9 cellular contexts compared by ENCODE assay signal in the genomic region with DNA sequence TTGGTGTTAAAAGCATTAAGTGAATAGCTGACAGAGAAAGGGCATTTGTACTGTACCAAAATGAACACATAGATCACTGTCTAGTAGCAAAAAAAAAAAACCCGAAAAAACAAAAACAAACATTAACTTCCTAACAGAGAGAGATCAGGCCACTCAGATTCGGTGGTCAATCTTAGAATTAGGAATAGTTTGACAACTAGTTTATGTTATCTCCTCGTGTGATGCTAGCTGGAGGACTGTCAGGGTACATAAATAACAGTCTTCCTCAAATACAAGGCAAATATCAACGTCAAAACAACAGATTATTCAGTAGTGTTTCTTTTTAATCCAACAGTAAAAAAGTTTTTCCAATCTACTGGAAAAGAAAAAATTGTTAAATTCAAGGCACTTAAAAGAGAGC. TPM values are rescaled to one million over a fixed set of nuclear protein-coding genes. Genes with fewer than 3 reads are reported as not detected.
DNase-seq lines count a peak whose midpoint lies in the region; ATAC-seq and TF ChIP-seq lines count a peak whose summit lies in the region.
"Had no signal": no experiment of that assay in that cellular context is flagged by ENCODE, and none has a peak within 500 bp of the region (broad histone marks: within the 10 kb centered on the region; RNA-seq: fewer than 3 reads in every experiment).

No MANE protein-coding gene starts in this region.

- peaks cover 0 to 20% of the 10 kb centered on the region in 2 experiments for H3K36me3 ChIP-seq in SK-N-SH (replicated peaks in 1 of 2; ENCODE audit: control insufficient read depth in 1 of 2, insufficient read depth in 2 of 2, low read length in 1 of 2)

- no peak for TF ChIP-seq EP300 in SK-N-SH (IDR thresholded peaks at IDR 0.05; ENCODE audit: borderline replicate concordance in 1 of 2, low read depth in 1 of 2, low read length in 1 of 2)

- H3K27me3 Mint-ChIP-seq in activated naive CD8-positive, alpha-beta T cell treated with anti-CD3 and anti-CD28 coated beads, Interleukin-2, amount 10 ng/mL, durations not matched to agents 7 days and 5 days: no peaks in the 10 kb centered on the region

- ATAC-seq in SK-N-SH treated with all-trans-retinoic acid at 6 μM for 48 hours (no peak), GM19455 (IDR thresholded peaks at IDR 0.05; ENCODE audit: unreplicated experiment) (no peak), GM18502 (IDR thresholded peaks at IDR 0.05; ENCODE audit: poor library complexity, unreplicated experiment) (no peak)
- ATAC-seq in activated naive CD8-positive, alpha-beta T cell treated with anti-CD3 and anti-CD28 coated beads, Interleukin-2, amount 10 ng/mL, durations not matched to agents 7 days and 5 days (ENCODE audit: low read depth): no peak

- H4K20me1 ChIP-seq in SK-N-SH (ENCODE audit: insufficient read depth): peaks cover 27% of the 10 kb centered on the region

- peaks cover 2% of the 10 kb centered on the region for H3K9me3 Mint-ChIP-seq in activated naive CD8-positive, alpha-beta T cell treated with anti-CD3 and anti-CD28 coated beads, Interleukin-2, amount 10 ng/mL, durations not matched to agents 7 days and 5 days

- WGBS in SK-N-SH (ENCODE audit: low lambda C conversion rate): 8% methylated on average over 4 of the region's 4 CpGs

- H3K4me3 ChIP-seq in SK-N-SH (ENCODE audit: low read depth in 2 of 2, low read length in 1 of 2): peak overlapping the region; percentile 72 to 97

- CTCF ChIA-PET in SK-N-SH (lab: Yijun Ruan, JAX): interaction anchor here (1.5 kb wide), 1 partner anchor 16 kb away, joined by 3 read pairs; no protein-coding TSS in a partner anchor

- peak overlapping the region; percentile 86 to 93 for H3K27ac ChIP-seq in SK-N-SH (ENCODE audit: low read depth in 2 of 2, low read length in 1 of 2)

- H3K4me3 Mint-ChIP-seq in activated naive CD8-positive, alpha-beta T cell treated with anti-CD3 and anti-CD28 coated beads, Interleukin-2, amount 10 ng/mL, durations not matched to agents 7 days and 5 days: peak overlapping the region; percentile 99

- peak overlapping the region; percentile 96 for H3K9ac ChIP-seq in SK-N-SH

- POLR2A ChIA-PET in SK-N-SH (lab: Yijun Ruan, JAX): no interaction called here
- POLR2A ChIA-PET in activated naive CD8-positive, alpha-beta T cell treated with anti-CD3 and anti-CD28 coated beads, Interleukin-2, amount 10 ng/mL, durations not matched to agents 7 days and 5 days (lab: Charles Lee): interaction anchor here (0.6 to 6.6 kb wide), 9 partner anchors 10 to 108 kb away, joined by 3 to 50 read pairs (median 5); a partner anchor contains a TSS

- peak overlapping the region; percentile 93 for H3K4me2 ChIP-seq in SK-N-SH

- TF ChIP-seq RAD21 in SK-N-SH (IDR thresholded peaks at IDR 0.05; ENCODE audit: low read length): no peak

- DNase-seq in SK-N-SH: no peak
- DNase-seq in activated naive CD8-positive, alpha-beta T cell treated with anti-CD3 and anti-CD28 coated beads, Interleukin-2, amount 10 ng/mL, durations not matched to agents 7 days and 5 days: no peak
- peak; percentile 1 for DNase-seq in kidney tubule cell (ENCODE audit: low spot score)
- DNase-seq in superior temporal gyrus (ENCODE audit: extremely low spot score): peak; percentile 30
- DNase-seq in occipital lobe (lab: John Stamatoyannopoulos, UW): no peak
- DNase-seq: 8988T had no signal

- peaks cover 14 to 16% of the 10 kb centered on the region in 2 experiments; a peak in 3 of 4 replicates for H3K4me1 ChIP-seq in SK-N-SH (ENCODE audit: control insufficient read depth in 1 of 2, insufficient read depth in 2 of 2, low read depth in 1 of 2, low read length in 1 of 2)

- H3F3A ChIP-seq in SK-N-SH (replicated peaks; ENCODE audit: insufficient read depth): peaks cover 40% of the 10 kb centered on the region

- peak overlapping the region; percentile 99 for H3K27ac Mint-ChIP-seq in activated naive CD8-positive, alpha-beta T cell treated with anti-CD3 and anti-CD28 coated beads, Interleukin-2, amount 10 ng/mL, durations not matched to agents 7 days and 5 days

- H3K9me2 ChIP-seq in SK-N-SH: no peaks in the 10 kb centered on the region

- peaks cover 77% of the 10 kb centered on the region for H3K79me2 ChIP-seq in SK-N-SH (ENCODE audit: insufficient read depth)

- no peaks in the 10 kb centered on the region for H3K27me3 ChIP-seq in SK-N-SH (ENCODE audit: insufficient read depth)

- H3K4me1 Mint-ChIP-seq in activated naive CD8-positive, alpha-beta T cell treated with anti-CD3 and anti-CD28 coated beads, Interleukin-2, amount 10 ng/mL, durations not matched to agents 7 days and 5 days: peaks cover 29% of the 10 kb centered on the region

- no peaks in the 10 kb centered on the region for H3K9me3 ChIP-seq in SK-N-SH

- TF ChIP-seq CTCF in SK-N-SH (IDR thresholded peaks at IDR 0.05): no peak

- peaks cover 32% of the 10 kb centered on the region for H3K36me3 Mint-ChIP-seq in activated naive CD8-positive, alpha-beta T cell treated with anti-CD3 and anti-CD28 coated beads, Interleukin-2, amount 10 ng/mL, durations not matched to agents 7 days and 5 days

- no peak overlapping the region for H2AFZ ChIP-seq in SK-N-SH (ENCODE audit: low read depth)

TF ChIP-seq in SK-N-SH, 30 proteins besides CTCF, POLR2A, EP300 and RAD21:
- TF ChIP-seq MXI1 (IDR thresholded peaks at IDR 0.05; ENCODE audit: low read depth, low read length) (no peak), TCF12 (IDR thresholded peaks at IDR 0.05) (no peak), TAF1 (IDR thresholded peaks at IDR 0.05; ENCODE audit: borderline replicate concordance, low read depth, low read length) (no peak)

TF ChIP-seq in SK-N-SH treated with all-trans-retinoic acid at 6 μM for 48 hours, 23 proteins besides CTCF, POLR2A, EP300 and RAD21 (continues in another document):
- no peak for TF ChIP-seq GLIS3 (CRISPR knock-in tag; IDR thresholded peaks at IDR 0.05)
- TF ChIP-seq ZNF8 (CRISPR knock-in tag; IDR thresholded peaks at IDR 0.05): no peak
- no peak for TF ChIP-seq ZC3H10 (CRISPR knock-in tag; IDR thresholded peaks at IDR 0.05)
- no peak for TF ChIP-seq TCF4 (CRISPR knock-in tag; IDR thresholded peaks at IDR 0.05; ENCODE audit: borderline replicate concordance)
- no peak for TF ChIP-seq ZFP3 (CRISPR knock-in tag; IDR thresholded peaks at IDR 0.05)
- no peak for TF ChIP-seq RARB (CRISPR knock-in tag; IDR thresholded peaks at IDR 0.05)
- TF ChIP-seq, protein P1, sequence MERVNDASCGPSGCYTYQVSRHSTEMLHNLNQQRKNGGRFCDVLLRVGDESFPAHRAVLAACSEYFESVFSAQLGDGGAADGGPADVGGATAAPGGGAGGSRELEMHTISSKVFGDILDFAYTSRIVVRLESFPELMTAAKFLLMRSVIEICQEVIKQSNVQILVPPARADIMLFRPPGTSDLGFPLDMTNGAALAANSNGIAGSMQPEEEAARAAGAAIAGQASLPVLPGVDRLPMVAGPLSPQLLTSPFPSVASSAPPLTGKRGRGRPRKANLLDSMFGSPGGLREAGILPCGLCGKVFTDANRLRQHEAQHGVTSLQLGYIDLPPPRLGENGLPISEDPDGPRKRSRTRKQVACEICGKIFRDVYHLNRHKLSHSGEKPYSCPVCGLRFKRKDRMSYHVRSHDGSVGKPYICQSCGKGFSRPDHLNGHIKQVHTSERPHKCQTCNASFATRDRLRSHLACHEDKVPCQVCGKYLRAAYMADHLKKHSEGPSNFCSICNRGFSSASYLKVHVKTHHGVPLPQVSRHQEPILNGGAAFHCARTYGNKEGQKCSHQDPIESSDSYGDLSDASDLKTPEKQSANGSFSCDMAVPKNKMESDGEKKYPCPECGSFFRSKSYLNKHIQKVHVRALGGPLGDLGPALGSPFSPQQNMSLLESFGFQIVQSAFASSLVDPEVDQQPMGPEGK (CRISPR knock-in tag; IDR thresholded peaks at IDR 0.05; ENCODE audit: borderline replicate concordance): no peak
- TF ChIP-seq ZNF565 (CRISPR knock-in tag; conservative IDR thresholded peaks at IDR 0.05; ENCODE audit: low read depth): no peak
- TF ChIP-seq SNAI2 (CRISPR knock-in tag; IDR thresholded peaks at IDR 0.05): no peak
- no peak for TF ChIP-seq ZNF70 (CRISPR knock-in tag; IDR thresholded peaks at IDR 0.05)
- TF ChIP-seq PPARA (CRISPR knock-in tag; IDR thresholded peaks at IDR 0.05; ENCODE audit: borderline replicate concordance): no peak
- no peak for TF ChIP-seq OSR1 (CRISPR knock-in tag; IDR thresholded peaks at IDR 0.05)
- no peak for TF ChIP-seq ESRRG (CRISPR knock-in tag; IDR thresholded peaks at IDR 0.05)
- TF ChIP-seq ZFP30 (CRISPR knock-in tag; IDR thresholded peaks at IDR 0.05): no peak
- TF ChIP-seq, protein P2, sequence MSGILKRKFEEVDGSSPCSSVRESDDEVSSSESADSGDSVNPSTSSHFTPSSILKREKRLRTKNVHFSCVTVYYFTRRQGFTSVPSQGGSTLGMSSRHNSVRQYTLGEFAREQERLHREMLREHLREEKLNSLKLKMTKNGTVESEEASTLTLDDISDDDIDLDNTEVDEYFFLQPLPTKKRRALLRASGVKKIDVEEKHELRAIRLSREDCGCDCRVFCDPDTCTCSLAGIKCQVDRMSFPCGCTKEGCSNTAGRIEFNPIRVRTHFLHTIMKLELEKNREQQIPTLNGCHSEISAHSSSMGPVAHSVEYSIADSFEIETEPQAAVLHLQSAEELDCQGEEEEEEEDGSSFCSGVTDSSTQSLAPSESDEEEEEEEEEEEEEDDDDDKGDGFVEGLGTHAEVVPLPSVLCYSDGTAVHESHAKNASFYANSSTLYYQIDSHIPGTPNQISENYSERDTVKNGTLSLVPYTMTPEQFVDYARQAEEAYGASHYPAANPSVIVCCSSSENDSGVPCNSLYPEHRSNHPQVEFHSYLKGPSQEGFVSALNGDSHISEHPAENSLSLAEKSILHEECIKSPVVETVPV (CRISPR knock-in tag; IDR thresholded peaks at IDR 0.05): no peak

RNA-seq across cellular contexts. Expression of a gene that starts 1.7 kb away (rescaled TPM):
- polyA plus RNA-seq in SK-N-SH (2012; rRNA removed): 5.2 and 8.5 TPM in 2 replicates
- 7.4 and 8.9 TPM in 2 replicates for polyA plus RNA-seq in SK-N-SH (2012; cell fraction: cytosol; rRNA removed)
- 6.6 and 17.3 TPM in 2 replicates for polyA plus RNA-seq in SK-N-SH (2012; cell fraction: nucleus; rRNA removed)
- total RNA-seq in activated naive CD8-positive, alpha-beta T cell treated with anti-CD3 and anti-CD28 coated beads, Interleukin-2, amount 10 ng/mL, durations not matched to agents 7 days and 5 days: 10 to 100 TPM; 20.8 to 22.2 TPM
- total RNA-seq in occipital lobe: 33.8 TPM

Comparison
In these comparisons a context has a peak if more than half of its experiments do, and no peak if none do; other contexts are left out.
1. DNase-seq: peak in kidney tubule cell (single experiment) and superior temporal gyrus (single experiment); none in SK-N-SH (single experiment), activated naive CD8-positive, alpha-beta T cell treated with anti-CD3 and anti-CD28 coated beads, Interleukin-2, amount 10 ng/mL, durations not matched to agents 7 days and 5 days (single experiment) and occipital lobe (single experiment).